8 cellular contexts compared by ENCODE assay signal in the genomic region with DNA sequence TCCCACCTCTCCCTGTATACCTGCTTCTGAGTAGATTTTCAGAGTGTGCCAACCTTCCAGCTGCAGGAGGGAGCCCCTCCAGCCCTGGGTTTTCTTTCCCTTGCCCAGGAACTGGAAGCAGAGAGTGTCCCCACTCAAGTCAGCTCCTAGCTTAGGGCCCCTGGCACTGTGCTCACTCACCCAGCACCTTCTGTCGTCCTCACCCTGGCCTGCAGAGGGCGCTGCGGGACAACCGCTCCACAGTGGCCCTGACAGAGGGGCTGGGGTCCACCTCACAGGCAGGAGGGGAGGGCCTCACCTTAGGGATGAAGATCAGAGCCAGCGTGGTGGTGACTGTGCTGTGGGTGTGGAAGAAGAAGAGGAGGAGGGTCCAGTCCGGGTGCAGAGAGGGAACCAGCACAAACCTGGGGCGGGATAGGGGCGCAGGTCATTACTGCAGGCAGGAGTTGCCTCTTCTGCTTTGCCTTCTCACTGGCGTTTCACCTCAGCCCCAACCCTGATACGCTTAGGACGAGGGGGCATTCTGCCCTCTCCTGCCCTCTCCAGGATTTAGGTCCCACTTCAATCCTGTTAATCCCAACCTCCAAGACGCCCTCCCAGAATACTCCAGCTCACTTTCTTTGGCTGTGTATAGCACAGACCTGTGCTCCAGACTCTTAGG.
DNase-seq lines count a peak whose midpoint lies in the region; ATAC-seq and TF ChIP-seq lines count a peak whose summit lies in the region.

No MANE protein-coding gene starts in this region.

- no peak overlapping the region for H3K4me3 ChIP-seq in Loucy (ENCODE audit: low read length, poor library complexity, severe bottlenecking)

- no peaks in the 10 kb centered on the region for H4K20me1 ChIP-seq in Loucy (ENCODE audit: insufficient read depth, low read length, poor library complexity, severe bottlenecking)

- ATAC-seq in GM21528 (IDR thresholded peaks at IDR 0.05; ENCODE audit: low FRiP score, unreplicated experiment) (no peak), GM21576 (IDR thresholded peaks at IDR 0.05; ENCODE audit: unreplicated experiment) (no peak)

- H3K9me3 ChIP-seq in Loucy (ENCODE audit: insufficient read depth, low read depth, low read length) = no peaks in the 10 kb centered on the region

- no peak overlapping the region for H3K4me2 ChIP-seq in Loucy (ENCODE audit: low read depth, low read length, poor library complexity, severe bottlenecking)

- H3K4me1 ChIP-seq in Loucy (ENCODE audit: insufficient read depth, low read length, poor library complexity, severe bottlenecking) = no peaks in the 10 kb centered on the region

- no peaks in the 10 kb centered on the region for H3K9me2 ChIP-seq in Loucy (replicated peaks; ENCODE audit: low read depth, low read length)

- no peaks in the 10 kb centered on the region for H3K36me3 ChIP-seq in Loucy (ENCODE audit: insufficient read depth, low read length)

- H3K79me2 ChIP-seq in Loucy (ENCODE audit: insufficient read depth, low read length) = no peaks in the 10 kb centered on the region

- H3K9ac ChIP-seq in Loucy (ENCODE audit: low read depth, low read length, poor library complexity, severe bottlenecking) = no peak overlapping the region

- no peaks in the 10 kb centered on the region for H3K27me3 ChIP-seq in Loucy (ENCODE audit: insufficient read depth, low read length, poor library complexity, severe bottlenecking)

- no peak overlapping the region for H2AFZ ChIP-seq in Loucy (ENCODE audit: low read length)

- no peaks in the 10 kb centered on the region for H3F3A ChIP-seq in Loucy (ENCODE audit: low read depth)

- DNase-seq in NCI-H146 (lab: John Stamatoyannopoulos, UW) (peak; percentile 27), NCI-H146 treated with DMSO at 0.1 percent for 48 hours (lab: John Stamatoyannopoulos, UW; ENCODE audit: unreplicated experiment) (no peak), glomerular visceral epithelial cell (ENCODE audit: extremely low spot score) (peak; percentile 34)
- peak in 2 of 3 experiments; percentile 33 to 55 for DNase-seq in activated CD8-positive, alpha-beta memory T cell treated with anti-CD3 and anti-CD28 coated beads for 48 hours (ENCODE audit: low read depth in 2 of 3, low spot score in 2 of 3)
- peak; percentile 8 for DNase-seq in stimulated activated CD8-positive, alpha-beta memory T cell treated with anti-CD3 and anti-CD28 coated beads, Interleukin-15, amount 100 ng/mL, for 24 hours (ENCODE audit: low read depth)

- peak; percentile 94 for TF ChIP-seq CTCF in Loucy (conservative IDR thresholded peaks at IDR 0.05; ENCODE audit: low read length)
